Comparison of ENCODE assay signal across 8 cellular contexts in the genomic region with DNA sequence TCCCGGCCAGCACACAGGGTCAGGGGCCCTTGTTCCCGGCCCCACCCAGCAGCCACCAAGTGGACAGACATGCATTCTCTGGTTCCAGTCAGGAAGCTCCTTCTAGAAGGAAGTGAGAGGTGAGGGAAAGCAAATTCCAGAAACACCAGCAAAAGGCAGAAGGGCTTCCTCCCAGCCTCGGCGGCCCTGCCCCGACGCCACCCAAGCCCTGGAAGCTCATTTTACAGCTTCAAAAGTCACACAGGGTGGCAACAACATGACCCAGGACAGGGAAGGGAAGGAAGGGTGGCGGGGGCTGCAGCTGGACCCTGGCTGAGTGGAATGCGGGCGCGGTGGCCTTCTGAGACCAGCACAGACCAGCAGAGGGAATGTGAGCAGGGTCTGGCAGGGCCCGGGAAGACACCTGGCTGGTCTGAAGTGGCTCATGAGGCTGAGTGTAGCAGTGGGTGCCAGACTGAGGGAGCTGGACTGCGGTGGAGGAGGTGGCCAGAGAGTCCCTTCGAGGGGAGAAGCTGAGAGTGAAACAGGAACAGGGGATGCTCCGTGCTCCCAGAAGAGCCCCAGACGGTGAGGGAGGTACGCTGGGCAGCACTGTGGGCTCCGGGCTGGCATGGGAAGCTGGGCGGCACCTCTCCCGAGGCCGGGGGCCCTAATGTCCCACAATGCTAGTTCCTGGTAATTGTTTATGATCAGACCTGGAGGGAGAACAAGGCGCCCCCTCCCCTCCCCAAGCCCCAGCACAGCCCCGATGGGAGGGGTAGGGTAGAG. TPM values are rescaled to one million over a fixed set of nuclear protein-coding genes. Genes with fewer than 3 reads are reported as not detected.
A peak's percentile ranks its signal among the peaks of the same experiment; 100 is the strongest.
DNase-seq lines count a peak whose midpoint lies in the region; ATAC-seq and TF ChIP-seq lines count a peak whose summit lies in the region.

No MANE protein-coding gene starts in this region.

- H3K27ac ChIP-seq in adrenal gland (peak overlapping the region in 4 of 5 donors; percentile 88 to 97 (median 90)), lung (ENCODE audit: low read depth in 1 of 2, low read length in 1 of 2) (peak overlapping the region; percentile 0 to 89), thyroid gland (peak overlapping the region; percentile 83 to 94 (median 90)), MM.1S (ENCODE audit: low read length) (no peak overlapping the region)

- no peak for TF ChIP-seq CTCF in adrenal gland (IDR thresholded peaks at IDR 0.05)
- TF ChIP-seq CTCF in lung (IDR thresholded peaks at IDR 0.05; ENCODE audit: control extremely low read depth, extremely low read depth): no peak
- no peak for TF ChIP-seq CTCF in thyroid gland (IDR thresholded peaks at IDR 0.05)
- no peak for TF ChIP-seq CTCF in MM.1S (IDR thresholded peaks at IDR 0.05; ENCODE audit: low read length)

- H3K4me3 Mint-ChIP-seq in activated CD8-positive, alpha-beta memory T cell treated with anti-CD3 and anti-CD28 coated beads, Interleukin-2, amount 10 ng/mL, durations not matched to agents 7 days and 5 days: no peak overlapping the region

- intact Hi-C loops in adrenal gland (cut with DNase I) (no loop called here), thyroid gland (cut with DNase I) (loop anchor here (10.0 kb wide), 1 partner anchor 181 kb away; a partner anchor contains a TSS)

- H3K27me3 ChIP-seq in adrenal gland (no peaks in the 10 kb centered on the region), lung (ENCODE audit: control insufficient read depth, insufficient read depth) (no peaks in the 10 kb centered on the region), thyroid gland (no peaks in the 10 kb centered on the region), MM.1S (replicated peaks; ENCODE audit: insufficient read depth, low read length) (no peaks in the 10 kb centered on the region)

- no peak overlapping the region for H3K4me2 ChIP-seq in MM.1S (ENCODE audit: low read depth, low read length)

- H3K9me2 ChIP-seq in MM.1S (replicated peaks; ENCODE audit: insufficient read depth, low read length): no peaks in the 10 kb centered on the region

- no peaks in the 10 kb centered on the region for H3F3A ChIP-seq in MM.1S (ENCODE audit: insufficient read depth, low read length)

- WGBS in adrenal gland, 4 donors: 62 to 70% (median 67%) methylated on average over 16 to 22 of the region's 22 CpGs
- WGBS in lung, 2 donors: 58 to 72% methylated on average over 22 of the region's 22 CpGs
- WGBS in thyroid gland, 2 donors: 70 to 78% methylated on average over 22 of the region's 22 CpGs

- TF ChIP-seq POLR2A in adrenal gland (IDR thresholded peaks at IDR 0.05) (no peak), thyroid gland (IDR thresholded peaks at IDR 0.05) (no peak)

- no peak overlapping the region for H3K4me3 ChIP-seq in adrenal gland
- H3K4me3 ChIP-seq in lung: no peak overlapping the region
- no peak overlapping the region for H3K4me3 ChIP-seq in thyroid gland (replicated peaks in 1 of 3)
- H3K4me3 ChIP-seq in MM.1S (ENCODE audit: low read length): no peak overlapping the region

- peaks cover 24% of the 10 kb centered on the region for H3K36me3 Mint-ChIP-seq in activated CD8-positive, alpha-beta memory T cell treated with anti-CD3 and anti-CD28 coated beads, Interleukin-2, amount 10 ng/mL, durations not matched to agents 7 days and 5 days

- H4K20me1 ChIP-seq in MM.1S (ENCODE audit: insufficient read depth, low read length): no peaks in the 10 kb centered on the region

- H3K9me3 ChIP-seq in adrenal gland (replicated peaks in 1 of 3) (no peaks in the 10 kb centered on the region), lung (ENCODE audit: control insufficient read depth in 2 of 2, insufficient read depth in 1 of 2, low read length in 1 of 2) (no peaks in the 10 kb centered on the region), thyroid gland (no peaks in the 10 kb centered on the region), MM.1S (replicated peaks; ENCODE audit: insufficient read depth, low read length) (no peaks in the 10 kb centered on the region)

- H3K4me1 ChIP-seq in adrenal gland (replicated peaks in 1 of 2) (peaks cover 34 to 66% of the 10 kb centered on the region in 2 donors), lung (ENCODE audit: control insufficient read depth in 2 of 2, insufficient read depth in 2 of 2, low read length in 2 of 2) (peaks cover 0 to 38% of the 10 kb centered on the region in 2 donors), thyroid gland (peaks cover 25 to 54% of the 10 kb centered on the region in 2 donors), MM.1S (ENCODE audit: low read length) (no peaks in the 10 kb centered on the region)

- no peaks in the 10 kb centered on the region for H3K27me3 Mint-ChIP-seq in activated CD8-positive, alpha-beta memory T cell treated with anti-CD3 and anti-CD28 coated beads, Interleukin-2, amount 10 ng/mL, durations not matched to agents 7 days and 5 days

- H2AFZ ChIP-seq in MM.1S (ENCODE audit: low read length): no peak overlapping the region

- peak overlapping the region; percentile 39 for H3K27ac Mint-ChIP-seq in activated CD8-positive, alpha-beta memory T cell treated with anti-CD3 and anti-CD28 coated beads, Interleukin-2, amount 10 ng/mL, durations not matched to agents 7 days and 5 days

- H3K36me3 ChIP-seq in adrenal gland (replicated peaks in 1 of 2) (peaks cover 0 to 52% of the 10 kb centered on the region in 2 donors), lung (ENCODE audit: control insufficient read depth in 2 of 2, insufficient read depth in 2 of 2, low read length in 2 of 2) (peaks cover 0 to 49% of the 10 kb centered on the region in 2 donors), thyroid gland (peaks cover 48 to 50% of the 10 kb centered on the region in 2 donors), MM.1S (replicated peaks; ENCODE audit: insufficient read depth, low read length) (no peaks in the 10 kb centered on the region)

- no peak overlapping the region for H3K9ac ChIP-seq in MM.1S (ENCODE audit: low read length)

- H3K9me3 Mint-ChIP-seq in activated CD8-positive, alpha-beta memory T cell treated with anti-CD3 and anti-CD28 coated beads, Interleukin-2, amount 10 ng/mL, durations not matched to agents 7 days and 5 days (ENCODE audit: low read depth): no peaks in the 10 kb centered on the region

- no peak for DNase-seq in activated CD8-positive, alpha-beta memory T cell treated with anti-CD3 and anti-CD28 coated beads, Interleukin-2, amount 10 ng/mL, durations not matched to agents 7 days and 5 days
- no peak for DNase-seq in activated CD8-positive, alpha-beta memory T cell treated with anti-CD3 and anti-CD28 coated beads, Interleukin-2, amount 50 U/mL, for 4 hours
- DNase-seq in adrenal gland: peak in 1 of 7 donors; percentile 58
- no peak for DNase-seq in lung (ENCODE audit: low spot score)
- no peak for DNase-seq in thyroid gland
- DNase-seq in MM.1S: no peak
- no peak for DNase-seq in SHP77 treated with DMSO at 0.1 percent for 48 hours (lab: John Stamatoyannopoulos, UW)

- no peaks in the 10 kb centered on the region for H3K79me2 ChIP-seq in MM.1S (ENCODE audit: low read length)

- CTCF ChIA-PET in activated CD8-positive, alpha-beta memory T cell treated with anti-CD3 and anti-CD28 coated beads, Interleukin-2, amount 10 ng/mL, durations not matched to agents 7 days and 5 days (lab: Charles Lee): interaction anchor here (0.9 to 4.2 kb wide), 10 partner anchors 9 to 95 kb away, joined by 3 to 49 read pairs (median 8); a partner anchor contains a TSS

- H3K4me1 Mint-ChIP-seq in activated CD8-positive, alpha-beta memory T cell treated with anti-CD3 and anti-CD28 coated beads, Interleukin-2, amount 10 ng/mL, durations not matched to agents 7 days and 5 days: peaks cover 25% of the 10 kb centered on the region

- no peak for ATAC-seq in activated CD8-positive, alpha-beta memory T cell treated with anti-CD3 and anti-CD28 coated beads, Interleukin-2, amount 10 ng/mL, durations not matched to agents 7 days and 5 days
- ATAC-seq in lung (ENCODE audit: insufficient read depth, low FRiP score) (no peak), HG02798 (IDR thresholded peaks at IDR 0.05; ENCODE audit: poor library complexity, unreplicated experiment) (no peak)

RNA-seq across cellular contexts. Expression of a gene that starts 1.9 kb away (rescaled TPM):
- total RNA-seq in activated CD8-positive, alpha-beta memory T cell treated with anti-CD3 and anti-CD28 coated beads, Interleukin-2, amount 10 ng/mL, durations not matched to agents 7 days and 5 days: 100 to 1,000 TPM; 212 to 218 TPM
- total RNA-seq in adrenal gland (10 to 100 TPM in 7 of 8 donors, 1 to 10 TPM in 1; 3.0 to 28.1 (median 13.8) TPM), lung (100 to 1,000 TPM in 1 of 2 donors, 10 to 100 TPM in 1; 56.6 to 110 TPM), thyroid gland (1 to 10 TPM; 4.0 to 8.1 (median 5.2) TPM)
- polyA plus RNA-seq in adrenal gland (10 to 100 TPM in 2 of 3 donors, 1 to 10 TPM in 1; 6.6 to 47.5 (median 21.5) TPM), lung (10 to 100 TPM; 61.2 to 85.2 TPM)

RNA-seq across cellular contexts. Expression of a gene that starts 9.0 kb away (rescaled TPM):
- 10 to 100 TPM; 71.3 to 79.1 TPM for total RNA-seq in activated CD8-positive, alpha-beta memory T cell treated with anti-CD3 and anti-CD28 coated beads, Interleukin-2, amount 10 ng/mL, durations not matched to agents 7 days and 5 days
- total RNA-seq in adrenal gland: 100 to 1,000 TPM; 131 to 292 (median 217) TPM
- polyA plus RNA-seq in adrenal gland: 100 to 1,000 TPM; 205 to 258 (median 258) TPM
- 100 to 1,000 TPM in 1 of 2 donors, 10 to 100 TPM in 1; 67.2 to 127 TPM for total RNA-seq in lung
- 100 to 1,000 TPM; 143 to 195 TPM for polyA plus RNA-seq in lung
- total RNA-seq in thyroid gland: 10 to 100 TPM; 41.8 to 64.5 (median 53.5) TPM

RNA-seq across cellular contexts. Expression of a gene that starts 32.3 kb away (rescaled TPM):
- total RNA-seq in activated CD8-positive, alpha-beta memory T cell treated with anti-CD3 and anti-CD28 coated beads, Interleukin-2, amount 10 ng/mL, durations not matched to agents 7 days and 5 days: 10 to 100 TPM; 13.4 to 24.3 TPM
- total RNA-seq in adrenal gland (10 to 100 TPM in 7 of 8 donors, 1 to 10 TPM in 1; 6.7 to 66.1 (median 24.5) TPM), lung (10 to 100 TPM; 23.5 to 78.3 TPM), thyroid gland (10 to 100 TPM; 14.7 to 27.8 (median 19.7) TPM)
- polyA plus RNA-seq in adrenal gland (10 to 100 TPM in 2 of 3 donors, 1 to 10 TPM in 1; 6.0 to 42.5 (median 36.5) TPM), lung (10 to 100 TPM; 22.9 to 32.4 TPM)

RNA-seq across cellular contexts. Expression of a gene that starts 50.6 kb away (rescaled TPM):
- 10 to 100 TPM; 33.3 to 33.6 TPM for total RNA-seq in activated CD8-positive, alpha-beta memory T cell treated with anti-CD3 and anti-CD28 coated beads, Interleukin-2, amount 10 ng/mL, durations not matched to agents 7 days and 5 days
- 10 to 100 TPM in 7 of 8 donors, 1 to 10 TPM in 1; 7.4 to 46.9 (median 19.3) TPM for total RNA-seq in adrenal gland
- 10 to 100 TPM in 1 of 3 donors, 1 to 10 TPM in 2; 4.1 to 16.7 (median 5.0) TPM for polyA plus RNA-seq in adrenal gland
- total RNA-seq in lung: 10 to 100 TPM; 12.7 to 32.9 TPM
- polyA plus RNA-seq in lung: 10 to 100 TPM; 14.6 to 27.8 TPM
- total RNA-seq in thyroid gland: 10 to 100 TPM; 23.0 to 39.4 (median 31.8) TPM

RNA-seq across cellular contexts. Expression of a gene that starts 58.6 kb away (rescaled TPM):
- total RNA-seq in activated CD8-positive, alpha-beta memory T cell treated with anti-CD3 and anti-CD28 coated beads, Interleukin-2, amount 10 ng/mL, durations not matched to agents 7 days and 5 days: 100 to 1,000 TPM; 115 to 139 TPM
- total RNA-seq in adrenal gland (100 to 1,000 TPM in 4 of 8 donors, 10 to 100 TPM in 4; 36.7 to 153 (median 82.7) TPM), lung (100 to 1,000 TPM in 1 of 2 donors, 10 to 100 TPM in 1; 47.8 to 105 TPM), thyroid gland (10 to 100 TPM; 34.8 to 60.6 (median 50.3) TPM)
- polyA plus RNA-seq in adrenal gland (100 to 1,000 TPM in 2 of 3 donors, 10 to 100 TPM in 1; 60.3 to 214 (median 187) TPM), lung (10 to 100 TPM; 52.0 to 80.1 TPM)
